In genomic region chr17:64599827-64600226, GRCh38 we compare ENCODE assay signal across 13 cellular contexts.
DNase-seq lines count a peak whose midpoint lies in the region; ATAC-seq and TF ChIP-seq lines count a peak whose summit lies in the region.
"Had no signal": no experiment of that assay in that cellular context is flagged by ENCODE, and none has a peak within 500 bp of the region (broad histone marks: within the 10 kb centered on the region; RNA-seq: fewer than 3 reads in every experiment).

No MANE protein-coding gene starts in this region.

- no peak overlapping the region for H4K12ac ChIP-seq in trophoblast cell (ENCODE audit: low read depth, low read length)

- H3K18ac ChIP-seq in trophoblast cell (ENCODE audit: low read length) = peak overlapping the region; percentile 41

- H3K4me3 ChIP-seq in trophoblast cell (ENCODE audit: low read depth, low read length) (no peak overlapping the region), H7 (ENCODE audit: insufficient read depth, low read depth, low read length) (no peak overlapping the region)

- no peaks in the 10 kb centered on the region for H3K27me3 Mint-ChIP-seq in activated CD4-positive, alpha-beta memory T cell treated with anti-CD3 and anti-CD28 coated beads for 36 hours
- no peaks in the 10 kb centered on the region for H3K27me3 Mint-ChIP-seq in activated CD4-positive, alpha-beta memory T cell treated with anti-CD3 and anti-CD28 coated beads, Interleukin-2, amount 10 ng/mL, durations not matched to agents 7 days and 5 days
- no peaks in the 10 kb centered on the region for H3K27me3 Mint-ChIP-seq in activated naive CD8-positive, alpha-beta T cell treated with anti-CD3 and anti-CD28 coated beads, Interleukin-2, amount 10 ng/mL, durations not matched to agents 7 days and 5 days
- H3K27me3 Mint-ChIP-seq in Calu3 (ENCODE audit: unreplicated experiment) = no peaks in the 10 kb centered on the region
- H3K27me3 Mint-ChIP-seq: type B pancreatic cell had no signal

- no peak overlapping the region for H4K91ac ChIP-seq in trophoblast cell (ENCODE audit: low read depth, low read length)

- POLR2A ChIA-PET in activated CD4-positive, alpha-beta memory T cell treated with anti-CD3 and anti-CD28 coated beads for 36 hours (lab: Charles Lee) = interaction anchor here (0.6 to 2.6 kb wide), 2 partner anchors 94 to 402 kb away, joined by 5 to 11 read pairs; partner anchors contain the start of genes CEP95 and DDX5
- POLR2A ChIA-PET in activated CD4-positive, alpha-beta memory T cell treated with anti-CD3 and anti-CD28 coated beads, Interleukin-2, amount 10 ng/mL, durations not matched to agents 7 days and 5 days (lab: Charles Lee) = interaction anchor here (1.0 to 3.0 kb wide), 7 partner anchors 27 to 100 kb away, joined by 3 to 14 read pairs (median 4); partner anchors contain the start of genes CEP95 and DDX5
- POLR2A ChIA-PET in activated naive CD8-positive, alpha-beta T cell treated with anti-CD3 and anti-CD28 coated beads, Interleukin-2, amount 10 ng/mL, durations not matched to agents 7 days and 5 days (lab: Charles Lee) = interaction anchor here (0.9 to 1.9 kb wide), 2 partner anchors 24 to 94 kb away, joined by 3 to 17 read pairs; partner anchors contain the start of genes CEP95 and DDX5

- H2AK5ac ChIP-seq in trophoblast cell (ENCODE audit: low read length) = no peak overlapping the region

- H4K8ac ChIP-seq in trophoblast cell (ENCODE audit: low read depth, low read length) = no peak overlapping the region

- H3K23ac ChIP-seq in trophoblast cell (ENCODE audit: low read length) = no peak overlapping the region

- intact Hi-C loops in activated CD4-positive, alpha-beta memory T cell treated with anti-CD3 and anti-CD28 coated beads for 36 hours (cut with micrococcal nuclease) = loop anchor here (2.0 kb wide), 2 partner anchors 27 to 93 kb away; partner anchors contain the start of genes CEP95 and DDX5
- intact Hi-C loops in Calu3 (cut with micrococcal nuclease; ENCODE audit: unreplicated experiment) = no loop called here

- H3K27me3 ChIP-seq in trophoblast cell (ENCODE audit: insufficient read depth, low read length) = no peaks in the 10 kb centered on the region
- no peaks in the 10 kb centered on the region for H3K27me3 ChIP-seq in H7 (ENCODE audit: control insufficient read depth, insufficient read depth, low read length)

- H3K4me2 ChIP-seq in trophoblast cell (ENCODE audit: low read length) = no peak overlapping the region

- peaks cover 26% of the 10 kb centered on the region for H3K4me1 Mint-ChIP-seq in activated CD4-positive, alpha-beta memory T cell treated with anti-CD3 and anti-CD28 coated beads for 36 hours (ENCODE audit: low read depth)
- H3K4me1 Mint-ChIP-seq in activated CD4-positive, alpha-beta memory T cell treated with anti-CD3 and anti-CD28 coated beads, Interleukin-2, amount 10 ng/mL, durations not matched to agents 7 days and 5 days = peaks cover 33% of the 10 kb centered on the region
- H3K4me1 Mint-ChIP-seq in activated naive CD8-positive, alpha-beta T cell treated with anti-CD3 and anti-CD28 coated beads, Interleukin-2, amount 10 ng/mL, durations not matched to agents 7 days and 5 days = peaks cover 22% of the 10 kb centered on the region
- no peaks in the 10 kb centered on the region for H3K4me1 Mint-ChIP-seq in Calu3 (ENCODE audit: low read depth, unreplicated experiment)

- no peaks in the 10 kb centered on the region for H3K79me1 ChIP-seq in trophoblast cell (ENCODE audit: low read length)

- H2BK120ac ChIP-seq in trophoblast cell (ENCODE audit: insufficient read depth, low read length, poor library complexity) = no peak overlapping the region

- H3K9me3 Mint-ChIP-seq in activated CD4-positive, alpha-beta memory T cell treated with anti-CD3 and anti-CD28 coated beads for 36 hours = no peaks in the 10 kb centered on the region
- no peaks in the 10 kb centered on the region for H3K9me3 Mint-ChIP-seq in activated CD4-positive, alpha-beta memory T cell treated with anti-CD3 and anti-CD28 coated beads, Interleukin-2, amount 10 ng/mL, durations not matched to agents 7 days and 5 days
- no peaks in the 10 kb centered on the region for H3K9me3 Mint-ChIP-seq in activated naive CD8-positive, alpha-beta T cell treated with anti-CD3 and anti-CD28 coated beads, Interleukin-2, amount 10 ng/mL, durations not matched to agents 7 days and 5 days
- no peaks in the 10 kb centered on the region for H3K9me3 Mint-ChIP-seq in Calu3 (ENCODE audit: low read depth, unreplicated experiment)
- H3K9me3 Mint-ChIP-seq: type B pancreatic cell had no signal

- peaks cover 2% of the 10 kb centered on the region for H3K79me2 ChIP-seq in trophoblast cell (ENCODE audit: control insufficient read depth, insufficient read depth, low read length, poor library complexity)

- H3K36me3 ChIP-seq in trophoblast cell (ENCODE audit: control insufficient read depth in 1 of 2, insufficient read depth in 2 of 2, low read length in 2 of 2) (peaks cover 1 to 10% of the 10 kb centered on the region in 2 experiments), H7 (replicated peaks; ENCODE audit: control insufficient read depth, insufficient read depth, low read length) (no peaks in the 10 kb centered on the region)

- H3K9ac ChIP-seq in trophoblast cell (ENCODE audit: low read length) = no peak overlapping the region

- H3K27ac ChIP-seq in trophoblast cell (ENCODE audit: low read depth, low read length) = no peak overlapping the region

- no peak for DNase-seq in activated CD4-positive, alpha-beta memory T cell treated with anti-CD3 and anti-CD28 coated beads for 36 hours
- DNase-seq in activated CD4-positive, alpha-beta memory T cell treated with anti-CD3 and anti-CD28 coated beads, Interleukin-2, amount 10 ng/mL, durations not matched to agents 7 days and 5 days = no peak
- no peak for DNase-seq in activated naive CD8-positive, alpha-beta T cell treated with anti-CD3 and anti-CD28 coated beads, Interleukin-2, amount 10 ng/mL, durations not matched to agents 7 days and 5 days
- DNase-seq in trophoblast cell (no peak), H7 (no peak), Calu3 (no peak)
- DNase-seq: midbrain, NCI-H1105 treated with DMSO at 0.1 percent for 48 hours, SHP77, T1000 had no signal

- peak overlapping the region; percentile 61 for H3K4me3 Mint-ChIP-seq in activated CD4-positive, alpha-beta memory T cell treated with anti-CD3 and anti-CD28 coated beads for 36 hours
- no peak overlapping the region for H3K4me3 Mint-ChIP-seq in activated CD4-positive, alpha-beta memory T cell treated with anti-CD3 and anti-CD28 coated beads, Interleukin-2, amount 10 ng/mL, durations not matched to agents 7 days and 5 days
- peak overlapping the region; percentile 77 for H3K4me3 Mint-ChIP-seq in activated naive CD8-positive, alpha-beta T cell treated with anti-CD3 and anti-CD28 coated beads, Interleukin-2, amount 10 ng/mL, durations not matched to agents 7 days and 5 days
- H3K4me3 Mint-ChIP-seq in Calu3 (ENCODE audit: low read depth, unreplicated experiment) = no peak overlapping the region
- H3K4me3 Mint-ChIP-seq: type B pancreatic cell had no signal

- H3K4ac ChIP-seq in trophoblast cell (ENCODE audit: low read depth, low read length) = peak overlapping the region; percentile 21

- H2BK12ac ChIP-seq in trophoblast cell (ENCODE audit: low read length) = no peak overlapping the region

- H2AFZ ChIP-seq in trophoblast cell (ENCODE audit: insufficient read depth, low read length, poor library complexity) = no peak overlapping the region

- no peak overlapping the region for H3K14ac ChIP-seq in trophoblast cell (ENCODE audit: low read length)

- H2BK5ac ChIP-seq in trophoblast cell (ENCODE audit: low read depth, low read length, poor library complexity) = no peak overlapping the region

- H3K36me3 Mint-ChIP-seq in activated CD4-positive, alpha-beta memory T cell treated with anti-CD3 and anti-CD28 coated beads for 36 hours = peaks cover 6% of the 10 kb centered on the region
- H3K36me3 Mint-ChIP-seq in activated CD4-positive, alpha-beta memory T cell treated with anti-CD3 and anti-CD28 coated beads, Interleukin-2, amount 10 ng/mL, durations not matched to agents 7 days and 5 days (ENCODE audit: low read depth) = peaks cover 9% of the 10 kb centered on the region
- H3K36me3 Mint-ChIP-seq in activated naive CD8-positive, alpha-beta T cell treated with anti-CD3 and anti-CD28 coated beads, Interleukin-2, amount 10 ng/mL, durations not matched to agents 7 days and 5 days = peaks cover 10% of the 10 kb centered on the region
- peaks cover 13% of the 10 kb centered on the region for H3K36me3 Mint-ChIP-seq in Calu3 (ENCODE audit: insufficient read depth, unreplicated experiment)

- no peak overlapping the region for H3K27ac Mint-ChIP-seq in activated CD4-positive, alpha-beta memory T cell treated with anti-CD3 and anti-CD28 coated beads for 36 hours
- H3K27ac Mint-ChIP-seq in activated CD4-positive, alpha-beta memory T cell treated with anti-CD3 and anti-CD28 coated beads, Interleukin-2, amount 10 ng/mL, durations not matched to agents 7 days and 5 days = no peak overlapping the region
- H3K27ac Mint-ChIP-seq in activated naive CD8-positive, alpha-beta T cell treated with anti-CD3 and anti-CD28 coated beads, Interleukin-2, amount 10 ng/mL, durations not matched to agents 7 days and 5 days = peak overlapping the region; percentile 86
- H3K27ac Mint-ChIP-seq in Calu3 (ENCODE audit: unreplicated experiment) = no peak overlapping the region
- H3K27ac Mint-ChIP-seq: type B pancreatic cell had no signal

- CTCF ChIA-PET in activated CD4-positive, alpha-beta memory T cell treated with anti-CD3 and anti-CD28 coated beads for 36 hours (lab: Charles Lee) = interaction anchor here (1.1 to 2.0 kb wide), 9 partner anchors 11 to 180 kb away, joined by 3 to 9 read pairs (median 6); no protein-coding TSS in a partner anchor
- CTCF ChIA-PET in activated CD4-positive, alpha-beta memory T cell treated with anti-CD3 and anti-CD28 coated beads, Interleukin-2, amount 10 ng/mL, durations not matched to agents 7 days and 5 days (lab: Charles Lee) = interaction anchor here (1.2 to 2.5 kb wide), 8 partner anchors 26 to 180 kb away, joined by 3 to 10 read pairs (median 4); no protein-coding TSS in a partner anchor
- CTCF ChIA-PET in Calu3 (lab: Charles Lee) = no interaction called here

- TF ChIP-seq CTCF in Calu3 (IDR thresholded peaks at IDR 0.05; ENCODE audit: unreplicated experiment) = no peak

- H3K9me3 ChIP-seq in trophoblast cell (ENCODE audit: insufficient read depth, low read depth, low read length) = no peaks in the 10 kb centered on the region

- peak; percentile 10 for ATAC-seq in HG02943 (IDR thresholded peaks at IDR 0.05; ENCODE audit: low read depth, unreplicated experiment)
- peak; percentile 4 for ATAC-seq in activated naive CD8-positive, alpha-beta T cell treated with anti-CD3 and anti-CD28 coated beads, Interleukin-2, amount 10 ng/mL, durations not matched to agents 7 days and 5 days (ENCODE audit: low read depth)
- ATAC-seq in GM18511 (IDR thresholded peaks at IDR 0.05; ENCODE audit: unreplicated experiment) = no peak

- WGBS in trophoblast cell (ENCODE audit: extremely low coverage, insufficient coverage, insufficient read length) = no CpG with 5 or more reads among the region's 1 CpG

- BruUV-seq in Calu3 (replicated peaks; lab: Mats Ljungman, UMichigan) = no TSS peak

- H3K4me1 ChIP-seq in trophoblast cell (ENCODE audit: control insufficient read depth in 1 of 2, insufficient read depth in 2 of 2, low read length in 2 of 2) = peaks cover 0 to 4% of the 10 kb centered on the region in 2 experiments

Comparison
In these comparisons a context has a peak if more than half of its experiments do, and no peak if none do; other contexts are left out.
1. H3K4me3 Mint-ChIP-seq: peak in activated CD4-positive, alpha-beta memory T cell treated with anti-CD3 and anti-CD28 coated beads for 36 hours (single experiment) and activated naive CD8-positive, alpha-beta T cell treated with anti-CD3 and anti-CD28 coated beads, Interleukin-2, amount 10 ng/mL, durations not matched to agents 7 days and 5 days (single experiment); none in activated CD4-positive, alpha-beta memory T cell treated with anti-CD3 and anti-CD28 coated beads, Interleukin-2, amount 10 ng/mL, durations not matched to agents 7 days and 5 days (single experiment) and Calu3 (single experiment).